Comparison of ENCODE assay signal across 25 cellular contexts in genomic region chr3:188305220-188305619, GRCh38.
"Had no signal": no experiment of that assay in that cellular context is flagged by ENCODE, and none has a peak within 500 bp of the region (broad histone marks: within the 10 kb centered on the region; RNA-seq: fewer than 3 reads in every experiment).

No MANE protein-coding gene starts in this region.

- H3K4me1 ChIP-seq: breast epithelium had no signal

- DNase-seq: activated CD4-positive, alpha-beta memory T cell treated with anti-CD3 and anti-CD28 coated beads for 36 hours; activated CD4-positive, alpha-beta T cell treated with anti-CD3 and anti-CD28 coated beads, Interleukin-2, amount 10 ng/mL, durations not matched to agents 7 days and 5 days; activated CD4-positive, CD25-positive, alpha-beta regulatory T cell; activated gamma-delta T cell treated with Interleukin-2 at 50 U/mL for 16 hours; activated naive CD4-positive, alpha-beta T cell treated with anti-CD3 and anti-CD28 coated beads, Interleukin-2, amount 10 ng/mL, durations not matched to agents 7 days and 5 days; activated naive CD8-positive, alpha-beta T cell treated with anti-CD3 and anti-CD28 coated beads for 36 hours; activated T-cell treated with anti-CD3 and anti-CD28 coated beads for 4 hours; activated T-cell treated with anti-CD3 and anti-CD28 coated beads, Interleukin-2, amount 50 U/mL, for 48 hours; caudate nucleus; IMR-90; Kasumi-1; KBM-7; NCI-H1105 treated with DMSO at 0.1 percent for 48 hours; NCI-H1436 treated with DMSO at 0.1 percent for 48 hours; NCI-H187; NCI-H2171 treated with DMSO at 0.1 percent for 48 hours; NCI-H226; NCI-H524 treated with DMSO at 0.1 percent for 48 hours; NCI-H748 treated with DMSO at 0.1 percent for 48 hours; SIG-M5; T-cell had no signal

- H3K27ac ChIP-seq: breast epithelium, SK-N-MC, VCaP had no signal

- H3K9me3 ChIP-seq: breast epithelium had no signal

- H3K4me3 Mint-ChIP-seq: activated CD4-positive, alpha-beta memory T cell treated with anti-CD3 and anti-CD28 coated beads for 36 hours; activated CD4-positive, alpha-beta T cell treated with anti-CD3 and anti-CD28 coated beads, Interleukin-2, amount 10 ng/mL, durations not matched to agents 7 days and 5 days; activated naive CD4-positive, alpha-beta T cell treated with anti-CD3 and anti-CD28 coated beads, Interleukin-2, amount 10 ng/mL, durations not matched to agents 7 days and 5 days; activated naive CD8-positive, alpha-beta T cell treated with anti-CD3 and anti-CD28 coated beads for 36 hours; activated T-helper 17 cell treated with anti-CD3 and anti-CD28 coated beads, Interleukin-2, amount 50 U/mL, for 72 hours; T-cell had no signal

- H3K9me3 Mint-ChIP-seq: activated CD4-positive, alpha-beta memory T cell treated with anti-CD3 and anti-CD28 coated beads for 36 hours; activated CD4-positive, alpha-beta T cell treated with anti-CD3 and anti-CD28 coated beads, Interleukin-2, amount 10 ng/mL, durations not matched to agents 7 days and 5 days; activated naive CD4-positive, alpha-beta T cell treated with anti-CD3 and anti-CD28 coated beads, Interleukin-2, amount 10 ng/mL, durations not matched to agents 7 days and 5 days; activated T-helper 17 cell treated with anti-CD3 and anti-CD28 coated beads, Interleukin-2, amount 50 U/mL, for 72 hours; T-cell had no signal

- H3K4me3 ChIP-seq: breast epithelium, SK-N-MC had no signal

- H3K36me3 ChIP-seq: breast epithelium had no signal

- H3K27me3 Mint-ChIP-seq: activated CD4-positive, alpha-beta memory T cell treated with anti-CD3 and anti-CD28 coated beads for 36 hours; activated naive CD8-positive, alpha-beta T cell treated with anti-CD3 and anti-CD28 coated beads for 36 hours; activated T-helper 17 cell treated with anti-CD3 and anti-CD28 coated beads, Interleukin-2, amount 50 U/mL, for 72 hours; T-cell had no signal

- H3K27ac Mint-ChIP-seq: activated CD4-positive, alpha-beta memory T cell treated with anti-CD3 and anti-CD28 coated beads for 36 hours; activated CD4-positive, alpha-beta T cell treated with anti-CD3 and anti-CD28 coated beads, Interleukin-2, amount 10 ng/mL, durations not matched to agents 7 days and 5 days; activated naive CD4-positive, alpha-beta T cell treated with anti-CD3 and anti-CD28 coated beads, Interleukin-2, amount 10 ng/mL, durations not matched to agents 7 days and 5 days; activated naive CD8-positive, alpha-beta T cell treated with anti-CD3 and anti-CD28 coated beads for 36 hours; activated T-helper 17 cell treated with anti-CD3 and anti-CD28 coated beads, Interleukin-2, amount 50 U/mL, for 72 hours; T-cell had no signal

- H3K27me3 ChIP-seq: breast epithelium had no signal

- ATAC-seq: activated T-helper 17 cell treated with anti-CD3 and anti-CD28 coated beads, Interleukin-2, amount 50 U/mL, for 72 hours; T-cell had no signal
